ENCODE assay signal across 11 cellular contexts in the genomic region with DNA sequence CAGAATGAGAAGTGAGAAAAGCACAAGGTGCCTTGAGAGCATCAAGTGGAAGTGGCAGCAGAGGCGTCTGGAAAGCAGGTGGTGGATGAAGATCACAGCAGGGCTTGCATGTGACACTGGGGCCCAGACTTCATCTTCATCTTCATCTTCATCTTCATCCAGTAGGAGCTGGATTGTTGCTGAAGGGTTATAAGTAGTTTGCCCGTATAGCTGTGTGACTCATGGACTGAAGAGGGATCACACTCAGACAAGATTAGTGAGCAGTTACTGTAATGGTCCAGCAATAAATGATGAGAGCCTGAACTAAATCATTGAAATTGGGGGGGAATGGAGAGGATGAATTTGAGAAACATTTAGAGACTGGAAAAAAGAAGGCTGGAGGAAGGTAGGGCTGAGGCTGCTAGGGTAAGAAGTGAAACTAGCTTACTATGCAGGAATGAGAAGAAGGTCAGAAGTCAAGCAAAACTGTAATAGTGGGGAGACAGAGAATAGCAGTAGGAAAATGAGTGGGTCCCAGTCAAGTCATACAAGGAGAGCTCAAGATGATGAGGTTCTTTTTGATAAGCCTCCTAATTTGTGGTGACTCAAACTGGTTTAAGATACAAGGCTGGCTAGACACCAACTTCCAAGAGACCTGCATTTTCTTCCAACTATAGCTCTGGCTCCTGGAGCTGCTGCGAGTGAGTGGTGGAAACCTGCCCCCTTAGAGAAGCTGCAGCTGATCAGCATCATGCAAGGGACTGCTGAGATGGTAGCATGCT.
A peak's percentile ranks its signal among the peaks of the same experiment; 100 is the strongest.
DNase-seq lines count a peak whose midpoint lies in the region; ATAC-seq, FAIRE-seq and TF ChIP-seq lines count a peak whose summit lies in the region.
"Had no signal": no experiment of that assay in that cellular context is flagged by ENCODE, and none has a peak within 500 bp of the region (broad histone marks: within the 10 kb centered on the region; RNA-seq: fewer than 3 reads in every experiment).

No MANE protein-coding gene starts in this region.

- intact Hi-C loops in left lung (cut with DNase I) (no loop called here), sigmoid colon (cut with DNase I) (no loop called here)

- no peaks in the 10 kb centered on the region for H3K27me3 ChIP-seq in RWPE2 (ENCODE audit: insufficient read depth, poor library complexity, severe bottlenecking)
- no peaks in the 10 kb centered on the region for H3K27me3 ChIP-seq in left lung
- H3K27me3 ChIP-seq in sigmoid colon: no peaks in the 10 kb centered on the region

- peak; percentile 59 for ATAC-seq in HG02610 (IDR thresholded peaks at IDR 0.05; ENCODE audit: unreplicated experiment)
- ATAC-seq in RWPE2 (ENCODE audit: low read depth): no peak
- ATAC-seq in left lung: peak; percentile 47

- 83 to 84% methylated on average over 3 of the region's 3 CpGs for WGBS in sigmoid colon, 2 donors

- TF ChIP-seq CTCF in RWPE2 (IDR thresholded peaks at IDR 0.05; ENCODE audit: poor library complexity, severe bottlenecking) (no peak), left lung (IDR thresholded peaks at IDR 0.05) (no peak), sigmoid colon (IDR thresholded peaks at IDR 0.05) (no peak)

- DNase-seq in GM18507 (ENCODE audit: extremely low spot score, insufficient read length, low read depth) (no peak), RWPE2 (ENCODE audit: low spot score) (no peak), left lung (no peak), NCI-H2029 (lab: John Stamatoyannopoulos, UW) (no peak), NCI-H1417 treated with DMSO at 0.1 percent for 48 hours (lab: John Stamatoyannopoulos, UW) (no peak), sigmoid colon (no peak)
- no peak for DNase-seq in activated naive CD4-positive, alpha-beta T cell (lab: John Stamatoyannopoulos, UW)
- DNase-seq: endodermal cell, NCI-H446 had no signal

- TF ChIP-seq EP300 in sigmoid colon (IDR thresholded peaks at IDR 0.05): no peak

- peak overlapping the region; percentile 92 for H3K27ac ChIP-seq in RWPE2 (ENCODE audit: poor library complexity, severe bottlenecking)
- no peak overlapping the region for H3K27ac ChIP-seq in left lung
- H3K27ac ChIP-seq in sigmoid colon: no peak overlapping the region

- no peak for TF ChIP-seq POLR2A in sigmoid colon (IDR thresholded peaks at IDR 0.05)

- H3K9me3 ChIP-seq in RWPE2 (ENCODE audit: severe bottlenecking): no peaks in the 10 kb centered on the region
- no peaks in the 10 kb centered on the region for H3K9me3 ChIP-seq in left lung
- no peaks in the 10 kb centered on the region for H3K9me3 ChIP-seq in sigmoid colon

- H3K4me1 ChIP-seq in RWPE2 (ENCODE audit: insufficient read depth, poor library complexity, severe bottlenecking): peaks cover 57% of the 10 kb centered on the region
- peaks cover 0 to 14% of the 10 kb centered on the region in 2 donors for H3K4me1 ChIP-seq in left lung
- peaks cover 0 to 14% (median 6%) of the 10 kb centered on the region in 4 donors for H3K4me1 ChIP-seq in sigmoid colon

- H3K4me3 ChIP-seq in RWPE2 (ENCODE audit: severe bottlenecking) (no peak overlapping the region), left lung (no peak overlapping the region), sigmoid colon (no peak overlapping the region)

- no peaks in the 10 kb centered on the region for H3K36me3 ChIP-seq in RWPE2 (ENCODE audit: low read depth)
- no peaks in the 10 kb centered on the region for H3K36me3 ChIP-seq in left lung
- no peaks in the 10 kb centered on the region for H3K36me3 ChIP-seq in sigmoid colon

- peak; percentile 67 for FAIRE-seq in GM18507 (lab: Jason Lieb, UNC)
- FAIRE-seq: TTC549 had no signal
